Comparison of ENCODE assay signal across 8 cellular contexts in the genomic region with DNA sequence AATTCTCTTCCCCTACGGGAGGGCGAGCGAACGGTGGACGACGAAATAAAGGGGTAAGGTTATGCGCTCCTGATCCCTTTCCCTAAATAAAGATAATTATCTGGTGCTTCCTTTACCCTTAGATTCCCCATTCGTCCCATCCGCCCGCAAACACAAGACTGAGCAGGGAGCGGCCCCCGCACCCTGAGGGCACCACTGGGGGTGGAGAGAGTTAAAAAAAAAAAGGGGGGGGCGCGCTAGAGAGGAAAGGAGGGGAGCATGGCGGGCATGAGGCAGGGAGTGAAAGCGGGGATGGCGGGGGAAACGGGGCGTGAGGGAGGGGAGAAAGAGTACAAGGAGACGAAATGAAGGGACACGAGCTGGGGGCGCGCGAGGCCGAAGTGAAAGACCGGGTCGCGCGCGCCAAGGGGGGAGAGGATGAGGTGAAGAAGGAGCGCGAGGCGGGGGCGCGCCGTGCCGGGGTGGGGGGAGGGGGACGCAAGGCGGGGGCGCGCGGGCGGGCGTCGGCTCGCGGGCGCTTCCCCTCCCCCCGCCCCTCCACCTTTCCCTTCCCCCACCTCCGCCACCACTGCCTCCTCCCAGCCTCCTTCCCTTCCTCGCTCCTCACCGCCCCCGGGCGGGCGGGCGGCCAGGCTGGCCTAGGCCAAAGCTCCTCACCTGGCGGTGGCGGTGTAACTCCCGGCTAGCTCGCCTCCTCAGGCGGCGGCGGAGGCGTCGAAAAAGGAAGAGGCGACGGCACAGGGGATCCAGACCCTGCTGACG. TPM values are rescaled to one million over a fixed set of nuclear protein-coding genes. Genes with fewer than 3 reads are reported as not detected.
DNase-seq lines count a peak whose midpoint lies in the region; ATAC-seq, FAIRE-seq and TF ChIP-seq lines count a peak whose summit lies in the region.

No MANE protein-coding gene starts in this region.

- ATAC-seq in GM21367 (IDR thresholded peaks at IDR 0.05; ENCODE audit: unreplicated experiment) (peak; percentile 7), SK-N-SH treated with all-trans-retinoic acid at 6 μM for 48 hours (peak; percentile 9), left lung (peak; percentile 28)

- FAIRE-seq in H54 (lab: Jason Lieb, UNC): no peak

- intact Hi-C loops in breast epithelium (cut with DNase I; ENCODE audit: low total_unique reads) (no loop called here), left lung (cut with DNase I) (no loop called here)

- H3K4me1 ChIP-seq in breast epithelium (peaks cover 0 to 22% of the 10 kb centered on the region in 2 donors), left lung (peaks cover 13 to 52% of the 10 kb centered on the region in 2 donors)

- TF ChIP-seq CTCF in GM12864 (IDR thresholded peaks at IDR 0.05; ENCODE audit: low read depth, low read length, missing control alignments) (peak; percentile 27), breast epithelium (IDR thresholded peaks at IDR 0.05) (no peak), left lung (IDR thresholded peaks at IDR 0.05) (no peak)

- no peaks in the 10 kb centered on the region for H3K36me3 ChIP-seq in breast epithelium
- H3K36me3 ChIP-seq in left lung: no peaks in the 10 kb centered on the region

- no peak for DNase-seq in GM12864 (ENCODE audit: low read depth)
- peak; percentile 69 for DNase-seq in HT-29 (ENCODE audit: low spot score)
- peak in 1 of 2 donors; percentile 58 for DNase-seq in breast epithelium (ENCODE audit: low spot score in 2 of 2)
- peak in 1 of 2 donors; percentile 52 for DNase-seq in left lung
- peak in 2 of 3 experiments; percentile 51 to 54 for DNase-seq in stimulated activated CD4-positive, alpha-beta T cell treated with anti-CD3 and anti-CD28 coated beads, TNF-alpha, amount 100 ng/mL, for 4 hours (ENCODE audit: low read depth in 3 of 3)
- no peak for DNase-seq in H54 (ENCODE audit: insufficient read length, low spot score)

- peak overlapping the region; percentile 70 for H3K4me3 ChIP-seq in GM12864 (ENCODE audit: low read depth, low read length)
- H3K4me3 ChIP-seq in breast epithelium: peak overlapping the region; percentile 66 to 91 (median 74)
- peak overlapping the region; percentile 72 to 87 for H3K4me3 ChIP-seq in left lung

- H3K27me3 ChIP-seq in breast epithelium (no peaks in the 10 kb centered on the region), left lung (no peaks in the 10 kb centered on the region)

- no peaks in the 10 kb centered on the region for H3K9me3 ChIP-seq in breast epithelium
- no peaks in the 10 kb centered on the region for H3K9me3 ChIP-seq in left lung

- H3K27ac ChIP-seq in breast epithelium (peak overlapping the region; percentile 81 to 93), left lung (peak overlapping the region; percentile 84 to 87)

- TF ChIP-seq POLR2A in breast epithelium (IDR thresholded peaks at IDR 0.05) (no peak), H54 (IDR thresholded peaks at IDR 0.05; ENCODE audit: low read depth, low read length) (no peak)

TF ChIP-seq in SK-N-SH treated with all-trans-retinoic acid at 6 μM for 48 hours, 23 proteins besides CTCF, POLR2A, EP300 and RAD21:
- TF ChIP-seq PATZ1 (CRISPR knock-in tag; IDR thresholded peaks at IDR 0.05; ENCODE audit: borderline replicate concordance): 0 out of 2 replicates have a peak, but pooled peaks have one; percentile 35
- TF ChIP-seq RARB (CRISPR knock-in tag; IDR thresholded peaks at IDR 0.05): no peak
- TF ChIP-seq OSR1 (CRISPR knock-in tag; IDR thresholded peaks at IDR 0.05): no peak
- no peak for TF ChIP-seq ESRRG (CRISPR knock-in tag; IDR thresholded peaks at IDR 0.05)
- TF ChIP-seq ZFP3 (CRISPR knock-in tag; IDR thresholded peaks at IDR 0.05): no peak

RNA-seq across cellular contexts. Expression of gene GATAD2B, which starts 0.5 kb away (rescaled TPM):
- 4.2 and 5.1 TPM in 2 replicates for total RNA-seq in HT-29 (2014; rRNA removed; shearing (Covaris generic))
- 10 to 100 TPM; 18.7 to 21.2 (median 20.0) TPM for total RNA-seq in breast epithelium
- 10 to 100 TPM; 36.8 to 41.5 TPM for total RNA-seq in left lung

RNA-seq across cellular contexts. Expression of gene DENND4B, which starts 24.3 kb away (rescaled TPM):
- total RNA-seq in HT-29 (2014; rRNA removed; shearing (Covaris generic)): 33.9 and 36.5 TPM in 2 replicates
- total RNA-seq in breast epithelium: 10 to 100 TPM; 33.4 to 34.1 (median 33.8) TPM
- total RNA-seq in left lung: 100 to 1,000 TPM in 1 of 2 donors, 10 to 100 TPM in 1; 49.5 to 106 TPM

RNA-seq across cellular contexts. Expression of gene CRTC2, which starts 36.2 kb away (rescaled TPM):
- 15.5 and 16.5 TPM in 2 replicates for total RNA-seq in HT-29 (2014; rRNA removed; shearing (Covaris generic))
- total RNA-seq in breast epithelium: 10 to 100 TPM; 16.2 to 19.7 (median 19.0) TPM
- total RNA-seq in left lung: 10 to 100 TPM; 39.7 to 54.3 TPM

RNA-seq across cellular contexts. Expression of gene SLC39A1, which starts 41.1 kb away (rescaled TPM):
- total RNA-seq in HT-29 (2014; rRNA removed; shearing (Covaris generic)): 226 TPM in 2 replicates
- total RNA-seq in breast epithelium (100 to 1,000 TPM; 102 to 119 (median 111) TPM), left lung (100 to 1,000 TPM; 111 to 185 TPM)

RNA-seq across cellular contexts. Expression of gene CREB3L4, which starts 45.4 kb away (rescaled TPM):
- total RNA-seq in HT-29 (2014; rRNA removed; shearing (Covaris generic)): 23.2 and 24.7 TPM in 2 replicates
- total RNA-seq in breast epithelium: 10 to 100 TPM; 10.6 to 80.5 (median 65.2) TPM
- 1 to 10 TPM; 9.3 to 10.0 TPM for total RNA-seq in left lung

Comparison
In these comparisons a context has a peak if more than half of its experiments do, and no peak if none do; other contexts are left out.
1. DNase-seq: peak in HT-29 (single experiment) and stimulated activated CD4-positive, alpha-beta T cell treated with anti-CD3 and anti-CD28 coated beads, TNF-alpha, amount 100 ng/mL, for 4 hours (2 of 3); none in GM12864 (single experiment) and H54 (single experiment).
2. Peak in every context shown above with its lines, with median percentiles within 50 percentile points of each other: H3K4me3 ChIP-seq and ATAC-seq.